8 cellular contexts compared by ENCODE assay signal in the genomic region with DNA sequence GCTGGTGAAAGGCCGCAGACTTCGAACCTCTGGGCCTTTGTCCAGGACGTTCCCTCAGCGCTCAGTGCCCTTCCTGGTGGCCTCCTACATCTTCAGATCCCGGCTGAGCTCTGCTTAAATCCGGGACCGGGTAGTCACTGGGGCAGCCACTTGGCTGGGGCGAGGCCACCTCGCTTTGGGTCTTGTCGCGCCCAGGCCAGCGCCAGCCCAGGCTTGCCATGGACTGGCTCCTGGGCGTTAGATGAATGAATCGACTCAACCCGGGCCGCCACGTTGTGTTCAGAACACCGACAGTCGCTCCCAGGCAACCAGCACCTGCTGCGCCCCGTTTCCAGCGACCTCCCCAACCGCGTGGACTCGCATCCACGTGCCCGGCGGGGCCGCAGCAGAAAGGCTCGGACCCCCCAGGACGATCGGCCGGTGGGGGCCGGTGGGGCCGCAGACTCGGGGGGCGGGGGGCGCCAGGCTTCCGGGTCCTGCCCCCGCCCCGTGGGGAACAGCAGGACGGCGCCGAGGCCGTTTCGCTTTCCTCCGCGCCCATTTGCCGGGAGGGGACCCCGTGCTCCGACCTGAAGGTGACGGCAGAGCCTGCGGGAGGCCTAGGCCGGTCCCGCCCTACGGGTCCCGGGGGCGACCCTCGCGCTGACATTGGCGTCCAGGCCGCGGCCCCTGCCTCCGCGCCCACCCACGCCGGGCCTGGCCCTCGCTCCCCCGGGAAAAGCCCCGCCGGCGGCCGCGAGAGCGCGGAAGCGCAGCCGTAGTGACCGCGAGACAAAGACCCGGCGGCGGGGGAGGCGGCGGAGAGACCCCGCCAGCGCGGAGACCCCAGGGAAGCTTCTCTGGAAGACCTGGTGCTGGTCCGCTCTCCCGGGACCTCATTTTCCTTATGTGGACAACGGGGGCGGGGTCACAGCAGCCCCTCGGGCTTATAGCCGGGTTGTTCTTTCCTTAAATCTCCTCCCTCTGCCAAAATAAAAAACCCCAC. TPM values are rescaled to one million over a fixed set of nuclear protein-coding genes. Genes with fewer than 3 reads are reported as not detected.
DNase-seq lines count a peak whose midpoint lies in the region; ATAC-seq and TF ChIP-seq lines count a peak whose summit lies in the region.

No MANE protein-coding gene starts in this region.

- peak overlapping the region; percentile 67 to 73 for H3K27ac ChIP-seq in prostate gland

- H3K9me3 ChIP-seq in prostate gland: no peaks in the 10 kb centered on the region

- peak overlapping the region; percentile 83 for H3K4me3 ChIP-seq in prostate gland

- peak; percentile 58 for TF ChIP-seq POLR2A in GM18505 (IDR thresholded peaks at IDR 0.05; ENCODE audit: borderline replicate concordance, extremely low read depth, insufficient read depth, insufficient read length)
- TF ChIP-seq POLR2A in prostate gland (IDR thresholded peaks at IDR 0.05): peak; percentile 17

- H3K4me1 ChIP-seq in prostate gland (replicated peaks): no peaks in the 10 kb centered on the region

- ATAC-seq in GM18505 (IDR thresholded peaks at IDR 0.05; ENCODE audit: unreplicated experiment) (no peak), Right ventricle myocardium superior (ENCODE audit: poor library complexity) (peak; percentile 75)

- intact Hi-C loops in Right ventricle myocardium superior (cut with DNase I) (no loop called here), prostate gland (cut with DNase I) (no loop called here)

- WGBS in prostate gland: 8% methylated on average over 60 of the region's 94 CpGs

- no peaks in the 10 kb centered on the region for H3K36me3 ChIP-seq in prostate gland

- DNase-seq in NCI-H774 (lab: John Stamatoyannopoulos, UW) (peak; percentile 29), Right ventricle myocardium superior (peak; percentile 69), prostate gland (ENCODE audit: low spot score) (no peak), amniotic stem cell (lab: John Stamatoyannopoulos, UW) (no peak), midbrain (lab: John Stamatoyannopoulos, UW) (no peak), glomerular visceral epithelial cell (ENCODE audit: extremely low spot score) (no peak)
- DNase-seq in activated effector memory CD4-positive, alpha-beta T cell treated with anti-CD3 and anti-CD28 coated beads, Interleukin-2, amount 50 U/mL, for 16 hours: peak; percentile 86

- TF ChIP-seq CTCF in prostate gland (IDR thresholded peaks at IDR 0.05): no peak

- H3K27me3 ChIP-seq in prostate gland (replicated peaks; ENCODE audit: insufficient read depth): no peaks in the 10 kb centered on the region

RNA-seq across cellular contexts. Expression of a gene that starts 37.3 kb away (rescaled TPM):
- total RNA-seq in Right ventricle myocardium superior (10.8 TPM), prostate gland (10 to 100 TPM; 14.4 to 26.6 TPM)

RNA-seq across cellular contexts. Expression of a gene that starts 45.6 kb away (rescaled TPM):
- total RNA-seq in Right ventricle myocardium superior (159 TPM), prostate gland (10 to 100 TPM; 81.1 to 81.5 TPM)

Comparison
In these comparisons a context has a peak if more than half of its experiments do, and no peak if none do; other contexts are left out.
1. DNase-seq: peak in NCI-H774 (single experiment), activated effector memory CD4-positive, alpha-beta T cell treated with anti-CD3 and anti-CD28 coated beads, Interleukin-2, amount 50 U/mL, for 16 hours (single experiment) and Right ventricle myocardium superior (single experiment); none in prostate gland (single experiment), amniotic stem cell (single experiment), midbrain (single experiment) and glomerular visceral epithelial cell (single experiment).